ENCODE assay signal across 24 cellular contexts in the genomic region with DNA sequence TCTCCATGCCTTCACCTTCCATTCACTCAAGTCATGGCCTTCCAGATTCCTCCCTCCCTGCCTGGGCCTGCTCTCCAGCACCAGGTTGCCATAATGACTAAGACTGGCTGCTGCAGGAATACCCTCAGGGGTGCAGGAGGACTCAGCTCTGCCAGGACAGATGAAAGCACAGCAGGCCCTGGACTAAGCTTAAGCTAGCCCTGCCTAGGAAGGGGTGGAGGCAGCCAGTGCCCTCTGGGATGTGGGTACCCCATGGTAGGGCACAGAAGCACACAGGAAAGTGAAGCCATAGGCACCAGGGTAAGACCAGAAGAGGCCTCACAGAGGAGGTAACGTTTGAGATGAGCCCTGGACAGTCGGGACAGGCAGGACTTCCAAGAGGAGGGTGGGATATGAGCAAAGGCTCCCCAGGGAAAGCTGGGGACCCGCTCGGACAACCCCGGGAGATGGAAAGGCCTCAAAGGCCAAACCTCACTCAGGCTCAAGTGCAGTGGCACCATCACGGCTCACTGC. TPM values are rescaled to one million over a fixed set of nuclear protein-coding genes. Genes with fewer than 3 reads are reported as not detected.
DNase-seq lines count a peak whose midpoint lies in the region; FAIRE-seq and TF ChIP-seq lines count a peak whose summit lies in the region.
"Had no signal": no experiment of that assay in that cellular context is flagged by ENCODE, and none has a peak within 500 bp of the region (broad histone marks: within the 10 kb centered on the region; RNA-seq: fewer than 3 reads in every experiment).

No MANE protein-coding gene starts in this region.

- H3K4ac ChIP-seq in neuronal stem cell (ENCODE audit: low read length): no peak overlapping the region

- no peak overlapping the region for H2AK5ac ChIP-seq in neuronal stem cell (ENCODE audit: low read depth, low read length)

- WGBS in neuronal stem cell (ENCODE audit: extremely low coverage in 2 of 2, insufficient read length in 2 of 2, insufficient replicate concordance in 1 of 2), 2 donors: no CpG with 5 or more reads among the region's 6 CpGs

- no peak overlapping the region for H3K4me2 ChIP-seq in neuronal stem cell (ENCODE audit: insufficient read depth, low read length, poor library complexity, severe bottlenecking)
- H3K4me2 ChIP-seq: KMS-11 had no signal

- H2BK5ac ChIP-seq in neuronal stem cell (ENCODE audit: low read length): no peak overlapping the region

- no peaks in the 10 kb centered on the region for H3K27me3 ChIP-seq in neuronal stem cell (ENCODE audit: control insufficient read depth in 3 of 3, insufficient read depth in 3 of 3, low read depth in 1 of 3, low read length in 3 of 3)
- H3K27me3 ChIP-seq: body of pancreas, gastrocnemius medialis, uterus had no signal

- in situ Hi-C loops in GM13977 (cut with MboI; ENCODE audit: low pct_unique_long_range_greater_than_20kb, low sequenced_read_pairs, unreplicated experiment): no loop called here

- H3K27me3 Mint-ChIP-seq in CD14-positive monocyte (ENCODE audit: low read depth in 3 of 3) (no peaks in the 10 kb centered on the region), immature natural killer cell (ENCODE audit: low read depth in 3 of 3) (peaks cover 11 to 17% (median 13%) of the 10 kb centered on the region in 3 donors)
- H3K27me3 Mint-ChIP-seq: stimulated activated naive CD8-positive, alpha-beta T cell treated with anti-CD3 and anti-CD28 coated beads, Interleukin-15, amount 100 ng/mL, for 72 hours had no signal

- H3K9me3 Mint-ChIP-seq in CD14-positive monocyte (no peaks in the 10 kb centered on the region), immature natural killer cell (no peaks in the 10 kb centered on the region)
- H3K9me3 Mint-ChIP-seq: activated CD4-positive, alpha-beta memory T cell treated with anti-CD3 and anti-CD28 coated beads, Interleukin-2, amount 10 ng/mL, durations not matched to agents 7 days and 5 days; mesothelial cell of epicardium; stimulated activated naive CD8-positive, alpha-beta T cell treated with anti-CD3 and anti-CD28 coated beads, Interleukin-15, amount 100 ng/mL, for 72 hours had no signal

- H2BK12ac ChIP-seq in neuronal stem cell (ENCODE audit: low read length): no peak overlapping the region

- DNase-seq in CD14-positive monocyte (ENCODE audit: low spot score) (no peak), HTR-8/SVneo (ENCODE audit: insufficient read length, low spot score) (no peak), neuronal stem cell (ENCODE audit: low spot score) (no peak), AG08396 (ENCODE audit: low spot score) (no peak), amniotic stem cell (lab: John Stamatoyannopoulos, UW) (no peak), GM13977 (ENCODE audit: low spot score) (no peak), immature natural killer cell (no peak)
- DNase-seq: activated CD4-positive, alpha-beta memory T cell treated with anti-CD3 and anti-CD28 coated beads, Interleukin-2, amount 10 ng/mL, durations not matched to agents 7 days and 5 days; activated gamma-delta T cell; body of pancreas; C1 segment of cervical spinal cord; effector memory CD4-positive, alpha-beta T cell; gastrocnemius medialis; NCI-H1417; NCI-H446 treated with DMSO at 0.1 percent for 48 hours; nucleus accumbens; small intestine; stimulated activated naive CD8-positive, alpha-beta T cell treated with anti-CD3 and anti-CD28 coated beads, Interleukin-15, amount 100 ng/mL, for 72 hours; uterus had no signal

- H3K36me3 Mint-ChIP-seq in CD14-positive monocyte (peaks cover 53 to 62% of the 10 kb centered on the region in 2 donors), immature natural killer cell (peaks cover 19 to 48% (median 36%) of the 10 kb centered on the region in 3 donors)

- peaks cover 7% of the 10 kb centered on the region for H3K79me1 ChIP-seq in neuronal stem cell (ENCODE audit: low read depth, low read length)

- H3K23ac ChIP-seq in neuronal stem cell (ENCODE audit: low read depth, low read length, poor library complexity): no peak overlapping the region

- H3K27ac Mint-ChIP-seq in CD14-positive monocyte: peak overlapping the region in 4 of 7 donors; percentile 15 to 76 (median 38)
- H3K27ac Mint-ChIP-seq in immature natural killer cell: peak overlapping the region in 2 of 6 donors; percentile 33 to 43
- H3K27ac Mint-ChIP-seq: activated CD4-positive, alpha-beta memory T cell treated with anti-CD3 and anti-CD28 coated beads, Interleukin-2, amount 10 ng/mL, durations not matched to agents 7 days and 5 days; mesothelial cell of epicardium had no signal

- H3K9me3 ChIP-seq in neuronal stem cell (replicated peaks in 1 of 2; ENCODE audit: control insufficient read depth in 2 of 2, insufficient read depth in 1 of 2, low read depth in 1 of 2, low read length in 2 of 2): peaks cover 0 to 3% of the 10 kb centered on the region in 2 donors
- H3K9me3 ChIP-seq: body of pancreas, gastrocnemius medialis, HAP-1, uterus had no signal

- H3K4me1 Mint-ChIP-seq in CD14-positive monocyte (peaks cover 35% of the 10 kb centered on the region), immature natural killer cell (peaks cover 32 to 35% of the 10 kb centered on the region in 2 donors)

- H4K8ac ChIP-seq in neuronal stem cell (ENCODE audit: low read depth, low read length): no peak overlapping the region

- intact Hi-C loops in CD14-positive monocyte (cut with micrococcal nuclease): no loop called here

- TF ChIP-seq CTCF in CD14-positive monocyte (IDR thresholded peaks at IDR 0.05) (no peak), GM13977 (IDR thresholded peaks at IDR 0.05; ENCODE audit: extremely low read depth, insufficient read depth, missing control alignments) (no peak)

- H4K91ac ChIP-seq in neuronal stem cell (ENCODE audit: low read depth, low read length, poor library complexity): no peak overlapping the region

- H3K4me3 ChIP-seq in neuronal stem cell (ENCODE audit: low read length in 2 of 2): no peak overlapping the region
- H3K4me3 ChIP-seq: body of pancreas, gastrocnemius medialis, HAP-1, uterus had no signal

- peaks cover 16 to 28% of the 10 kb centered on the region in 2 donors for H3K4me1 ChIP-seq in neuronal stem cell (ENCODE audit: control insufficient read depth in 2 of 2, insufficient read depth in 1 of 2, low read depth in 1 of 2, low read length in 2 of 2)

- peak; percentile 54 for FAIRE-seq in HTR-8/SVneo (lab: Jason Lieb, UNC)
- FAIRE-seq: small intestine, TTC549 had no signal

- H2AFZ ChIP-seq in neuronal stem cell (ENCODE audit: low read length): no peak overlapping the region

- no peak overlapping the region for H3K4me3 Mint-ChIP-seq in CD14-positive monocyte
- no peak overlapping the region for H3K4me3 Mint-ChIP-seq in immature natural killer cell
- H3K4me3 Mint-ChIP-seq: activated CD4-positive, alpha-beta memory T cell treated with anti-CD3 and anti-CD28 coated beads, Interleukin-2, amount 10 ng/mL, durations not matched to agents 7 days and 5 days; mesothelial cell of epicardium had no signal

- H3K27ac ChIP-seq in cingulate gyrus (ENCODE audit: low read depth, low read length) (peak overlapping the region; percentile 39), neuronal stem cell (replicated peaks; ENCODE audit: low read length) (no peak overlapping the region)
- H3K27ac ChIP-seq: body of pancreas, gastrocnemius medialis, KMS-11, uterus had no signal

- H2BK120ac ChIP-seq in neuronal stem cell (ENCODE audit: low read depth, low read length): no peak overlapping the region

- no peak overlapping the region for H3K9ac ChIP-seq in neuronal stem cell (ENCODE audit: low read depth, low read length, poor library complexity)
- H3K9ac ChIP-seq: KMS-11 had no signal

- H3K36me3 ChIP-seq in neuronal stem cell (replicated peaks in 1 of 2; ENCODE audit: control insufficient read depth in 2 of 2, insufficient read depth in 2 of 2, low read length in 2 of 2): peaks cover 34 to 52% of the 10 kb centered on the region in 2 donors
- H3K36me3 ChIP-seq: uterus had no signal

- H3K18ac ChIP-seq in neuronal stem cell (ENCODE audit: low read length): no peak overlapping the region

- peak overlapping the region; percentile 16 for H2BK15ac ChIP-seq in neuronal stem cell (ENCODE audit: low read length)

- H3K14ac ChIP-seq in neuronal stem cell (ENCODE audit: low read length): no peak overlapping the region

RNA-seq across cellular contexts. Expression of a gene that starts 3.0 kb away (rescaled TPM):
- polyA plus RNA-seq in CD14-positive monocyte (1 to 10 TPM; 6.1 to 7.6 TPM), immature natural killer cell (under 1 TPM in 2 of 3 donors, not detected in 1; 0.17 to 0.20 TPM)
- 2.4 TPM for polyA plus RNA-seq in neuronal stem cell (2013, experiment 1 of 2)
- 2.1 TPM for polyA plus RNA-seq in neuronal stem cell (2013, experiment 2 of 2)

RNA-seq across cellular contexts. Expression of a gene that starts 5.7 kb away (rescaled TPM):
- polyA plus RNA-seq in CD14-positive monocyte: 10 to 100 TPM; 62.0 to 65.2 TPM
- polyA plus RNA-seq in neuronal stem cell (2013, experiment 1 of 2): 23.5 TPM
- polyA plus RNA-seq in neuronal stem cell (2013, experiment 2 of 2): 21.8 TPM
- polyA plus RNA-seq in immature natural killer cell: 10 to 100 TPM; 69.3 to 79.8 (median 76.3) TPM

RNA-seq across cellular contexts. Expression of a gene that starts 8.2 kb away (rescaled TPM):
- polyA plus RNA-seq in CD14-positive monocyte: 1 to 10 TPM; 1.7 TPM
- 31.8 TPM for polyA plus RNA-seq in neuronal stem cell (2013, experiment 1 of 2)
- polyA plus RNA-seq in neuronal stem cell (2013, experiment 2 of 2): 30.8 TPM
- 10 to 100 TPM in 1 of 3 donors, 1 to 10 TPM in 2; 7.0 to 11.1 (median 7.4) TPM for polyA plus RNA-seq in immature natural killer cell

RNA-seq across cellular contexts. Expression of a gene that starts 22.4 kb away (rescaled TPM):
- under 1 TPM in 1 of 2 donors, not detected in 1; 0.13 TPM for polyA plus RNA-seq in CD14-positive monocyte
- polyA plus RNA-seq in neuronal stem cell (2013, experiment 1 of 2): 3.3 TPM
- polyA plus RNA-seq in neuronal stem cell (2013, experiment 2 of 2): 3.2 TPM
- not detected for polyA plus RNA-seq in immature natural killer cell

RNA-seq across cellular contexts. Expression of a gene that starts 32.3 kb away (rescaled TPM):
- polyA plus RNA-seq in CD14-positive monocyte (under 1 TPM in 1 of 2 donors, not detected in 1; 0.11 TPM), immature natural killer cell (under 1 TPM in 2 of 3 donors, not detected in 1; 0.21 to 0.32 TPM)
- polyA plus RNA-seq in neuronal stem cell (2013, experiment 1 of 2): 36.9 TPM
- 36.4 TPM for polyA plus RNA-seq in neuronal stem cell (2013, experiment 2 of 2)

Comparison
In these comparisons a context has a peak if more than half of its experiments do, and no peak if none do; other contexts are left out.
1. RNA of a gene that starts 3.0 kb away (polyA plus RNA-seq): 6.1 to 7.6 TPM in CD14-positive monocyte; 0.17 to 0.20 TPM in immature natural killer cell; every median in the first group is over 4 times any median in the second.